29 cellular contexts compared by ENCODE assay signal in the genomic region with DNA sequence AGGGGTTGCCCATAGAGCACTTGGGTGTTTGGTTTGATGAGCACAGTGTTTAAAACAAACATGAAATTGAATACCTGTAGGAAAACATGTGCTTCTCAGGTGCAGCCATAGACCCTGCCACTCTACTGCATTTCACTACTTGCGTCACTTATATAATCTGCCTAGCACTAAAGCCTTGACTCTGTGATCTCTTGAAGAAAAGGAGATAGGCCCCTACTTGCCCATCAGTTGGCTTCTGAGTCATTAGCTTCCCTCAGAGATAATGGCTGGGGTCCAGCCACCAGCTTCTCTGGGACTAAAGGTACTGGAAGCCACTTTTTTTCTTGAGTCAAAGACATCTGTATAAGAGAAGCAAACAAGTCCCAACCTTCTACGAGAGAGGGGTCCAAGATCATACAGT.
"Had no signal": no experiment of that assay in that cellular context is flagged by ENCODE, and none has a peak within 500 bp of the region (broad histone marks: within the 10 kb centered on the region; RNA-seq: fewer than 3 reads in every experiment).

No MANE protein-coding gene starts in this region.

- H3K9me3 Mint-ChIP-seq: effector memory CD8-positive, alpha-beta T cell; memory B cell; natural killer cell treated with Interleukin-12 subunit alpha and Interleukin-12 subunit beta and Interleukin-15 and Interleukin-18, amount 100 ng/mL, for 72 hours; neural crest cell; stimulated activated naive B cell treated with anti-CD40 and anti-IgM and Interleukin-4, amounts not matched to agents 10 μg/mL and 1 μg/mL and 100 μg/mL, for 72 hours; stimulated activated naive CD8-positive, alpha-beta T cell treated with anti-CD3 and anti-CD28 coated beads, Interleukin-15, Interleukin-2, amounts not matched to agents 100 ng/mL and 50 ng/mL, for 24 hours had no signal

- H3K36me3 ChIP-seq: esophagus muscularis mucosa, heart right ventricle, lower lobe of right lung, neutrophil, pancreas, right lobe of liver, suprapubic skin, transverse colon, upper lobe of right lung, uterus had no signal

- H3K9me3 ChIP-seq: esophagus muscularis mucosa, heart right ventricle, lower lobe of right lung, neutrophil, pancreas, right lobe of liver, suprapubic skin, transverse colon, upper lobe of right lung, uterus had no signal

- DNase-seq: cortex of kidney; effector memory CD8-positive, alpha-beta T cell; foreskin melanocyte; glutamatergic neuron; heart right ventricle; hypothalamus; immature natural killer cell; islet precursor cell; left ventricle myocardium superior; lower lobe of right lung; naive B cell; pancreas; right lobe of liver; small intestine; stimulated activated CD4-positive, alpha-beta T cell treated with anti-CD3 and anti-CD28 coated beads, Interleukin-15, amount 100 ng/mL, for 24 hours; stimulated activated CD4-positive, alpha-beta T cell treated with anti-CD3 and anti-CD28 coated beads, Interleukin-2, amount 100 ng/mL, for 48 hours; stimulated activated naive B cell treated with anti-CD40 and anti-IgM and Interleukin-4, amounts not matched to agents 10 μg/mL and 1 μg/mL and 100 μg/mL, for 72 hours; transverse colon; upper lobe of right lung; uterus had no signal

- H3K27ac ChIP-seq: esophagus muscularis mucosa, heart right ventricle, lower lobe of right lung, neutrophil, pancreas, right lobe of liver, suprapubic skin, transverse colon, upper lobe of right lung, uterus had no signal

- H3K4me3 ChIP-seq: esophagus muscularis mucosa, heart right ventricle, lower lobe of right lung, pancreas, right lobe of liver, suprapubic skin, transverse colon, upper lobe of right lung, uterus had no signal

- H3K4me3 Mint-ChIP-seq: effector memory CD8-positive, alpha-beta T cell; immature natural killer cell; memory B cell; naive B cell; natural killer cell treated with Interleukin-12 subunit alpha and Interleukin-12 subunit beta and Interleukin-15 and Interleukin-18, amount 100 ng/mL, for 72 hours; neural crest cell; stimulated activated naive B cell treated with anti-CD40 and anti-IgM and Interleukin-4, amounts not matched to agents 10 μg/mL and 1 μg/mL and 100 μg/mL, for 72 hours; stimulated activated naive CD8-positive, alpha-beta T cell treated with anti-CD3 and anti-CD28 coated beads, Interleukin-15, Interleukin-2, amounts not matched to agents 100 ng/mL and 50 ng/mL, for 24 hours had no signal

- H3K27ac Mint-ChIP-seq: effector memory CD8-positive, alpha-beta T cell; immature natural killer cell; memory B cell; naive B cell; natural killer cell treated with Interleukin-12 subunit alpha and Interleukin-12 subunit beta and Interleukin-15 and Interleukin-18, amount 100 ng/mL, for 72 hours; progenitor cell of endocrine pancreas; stimulated activated naive B cell treated with anti-CD40 and anti-IgM and Interleukin-4, amounts not matched to agents 10 μg/mL and 1 μg/mL and 100 μg/mL, for 72 hours; stimulated activated naive CD8-positive, alpha-beta T cell treated with anti-CD3 and anti-CD28 coated beads, Interleukin-15, Interleukin-2, amounts not matched to agents 100 ng/mL and 50 ng/mL, for 24 hours had no signal

- ATAC-seq: effector memory CD8-positive, alpha-beta T cell; heart right ventricle; left ventricle myocardium superior; lower lobe of right lung; natural killer cell treated with Interleukin-12 subunit alpha and Interleukin-12 subunit beta and Interleukin-15 and Interleukin-18, amount 100 ng/mL, for 72 hours; pancreas; right lobe of liver; stimulated activated naive B cell treated with anti-CD40 and anti-IgM and Interleukin-4, amounts not matched to agents 10 μg/mL and 1 μg/mL and 100 μg/mL, for 72 hours; upper lobe of right lung had no signal

- H3K27me3 ChIP-seq: pancreas, right lobe of liver, uterus had no signal

- FAIRE-seq: endometrium, pancreas, small intestine had no signal

- H3K4me1 ChIP-seq: right lobe of liver had no signal
